In genomic region chr15:29411299-29411698, GRCh38 we compare ENCODE assay signal across 2 cellular contexts.
A peak's percentile ranks its signal among the peaks of the same experiment; 100 is the strongest.
TF ChIP-seq lines count a peak whose summit lies in the region.

No MANE protein-coding gene starts in this region.

TF ChIP-seq in HepG2, 621 proteins besides CTCF, POLR2A, EP300 and RAD21 (continued from another document):
- no peak for TF ChIP-seq FOXP4 (CRISPR knock-in tag; IDR thresholded peaks at IDR 0.05)
- TF ChIP-seq, protein P1, sequence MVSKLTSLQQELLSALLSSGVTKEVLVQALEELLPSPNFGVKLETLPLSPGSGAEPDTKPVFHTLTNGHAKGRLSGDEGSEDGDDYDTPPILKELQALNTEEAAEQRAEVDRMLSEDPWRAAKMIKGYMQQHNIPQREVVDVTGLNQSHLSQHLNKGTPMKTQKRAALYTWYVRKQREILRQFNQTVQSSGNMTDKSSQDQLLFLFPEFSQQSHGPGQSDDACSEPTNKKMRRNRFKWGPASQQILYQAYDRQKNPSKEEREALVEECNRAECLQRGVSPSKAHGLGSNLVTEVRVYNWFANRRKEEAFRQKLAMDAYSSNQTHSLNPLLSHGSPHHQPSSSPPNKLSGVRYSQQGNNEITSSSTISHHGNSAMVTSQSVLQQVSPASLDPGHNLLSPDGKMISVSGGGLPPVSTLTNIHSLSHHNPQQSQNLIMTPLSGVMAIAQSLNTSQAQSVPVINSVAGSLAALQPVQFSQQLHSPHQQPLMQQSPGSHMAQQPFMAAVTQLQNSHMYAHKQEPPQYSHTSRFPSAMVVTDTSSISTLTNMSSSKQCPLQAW (CRISPR knock-in tag; IDR thresholded peaks at IDR 0.05), result no peak
- no peak for TF ChIP-seq ZHX1 (CRISPR knock-in tag; IDR thresholded peaks at IDR 0.05; ENCODE audit: low read depth)
- no peak for TF ChIP-seq ZNF251 (CRISPR knock-in tag; IDR thresholded peaks at IDR 0.05)
- TF ChIP-seq NFE2 (CRISPR knock-in tag; IDR thresholded peaks at IDR 0.05), result no peak
TF ChIP-seq in HepG2: peak in this region for 2.

TF ChIP-seq in K562, 482 proteins besides CTCF, POLR2A, EP300 and RAD21 (continued from another document):
- TF ChIP-seq, protein P2, sequence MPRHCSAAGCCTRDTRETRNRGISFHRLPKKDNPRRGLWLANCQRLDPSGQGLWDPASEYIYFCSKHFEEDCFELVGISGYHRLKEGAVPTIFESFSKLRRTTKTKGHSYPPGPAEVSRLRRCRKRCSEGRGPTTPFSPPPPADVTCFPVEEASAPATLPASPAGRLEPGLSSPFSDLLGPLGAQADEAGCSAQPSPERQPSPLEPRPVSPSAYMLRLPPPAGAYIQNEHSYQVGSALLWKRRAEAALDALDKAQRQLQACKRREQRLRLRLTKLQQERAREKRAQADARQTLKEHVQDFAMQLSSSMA (CRISPR knock-in tag; IDR thresholded peaks at IDR 0.05), result no peak
- peak; percentile 49; the same call in 1 of the 2 replicates for TF ChIP-seq MAFF (IDR thresholded peaks at IDR 0.05; ENCODE audit: low read length)
- TF ChIP-seq, protein P3, sequence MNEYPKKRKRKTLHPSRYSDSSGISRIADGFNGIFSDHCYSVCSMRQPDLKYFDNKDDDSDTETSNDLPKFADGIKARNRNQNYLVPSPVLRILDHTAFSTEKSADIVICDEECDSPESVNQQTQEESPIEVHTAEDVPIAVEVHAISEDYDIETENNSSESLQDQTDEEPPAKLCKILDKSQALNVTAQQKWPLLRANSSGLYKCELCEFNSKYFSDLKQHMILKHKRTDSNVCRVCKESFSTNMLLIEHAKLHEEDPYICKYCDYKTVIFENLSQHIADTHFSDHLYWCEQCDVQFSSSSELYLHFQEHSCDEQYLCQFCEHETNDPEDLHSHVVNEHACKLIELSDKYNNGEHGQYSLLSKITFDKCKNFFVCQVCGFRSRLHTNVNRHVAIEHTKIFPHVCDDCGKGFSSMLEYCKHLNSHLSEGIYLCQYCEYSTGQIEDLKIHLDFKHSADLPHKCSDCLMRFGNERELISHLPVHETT (CRISPR knock-in tag; conservative IDR thresholded peaks at IDR 0.05 in 1 of 2, IDR thresholded peaks at IDR 0.05 in 1 of 2), result no peak
- TF ChIP-seq MAFK (IDR thresholded peaks at IDR 0.05; ENCODE audit: low read length), result peak; percentile 42; the same call in 1 of the 2 replicates
